19 cellular contexts compared by ENCODE assay signal in genomic region chr16:19754644-19755036, GRCh38. TPM values are rescaled to one million over a fixed set of nuclear protein-coding genes. Genes with fewer than 3 reads are reported as not detected.
A peak's percentile ranks its signal among the peaks of the same experiment; 100 is the strongest.
DNase-seq lines count a peak whose midpoint lies in the region; ATAC-seq and TF ChIP-seq lines count a peak whose summit lies in the region.
"Had no signal": no experiment of that assay in that cellular context is flagged by ENCODE, and none has a peak within 500 bp of the region (broad histone marks: within the 10 kb centered on the region; RNA-seq: fewer than 3 reads in every experiment).

No MANE protein-coding gene starts in this region.

- peaks cover 62% of the 10 kb centered on the region for H3K4me1 Mint-ChIP-seq in mesothelial cell of epicardium
- H3K4me1 Mint-ChIP-seq: activated naive CD8-positive, alpha-beta T cell treated with anti-CD3 and anti-CD28 coated beads, Interleukin-2, amount 50 U/mL, for 24 hours; CD4-positive, CD25-positive, alpha-beta regulatory T cell had no signal

- peak overlapping the region; percentile 83 for H3K27ac Mint-ChIP-seq in mesothelial cell of epicardium
- H3K27ac Mint-ChIP-seq: activated naive CD8-positive, alpha-beta T cell treated with anti-CD3 and anti-CD28 coated beads, Interleukin-2, amount 50 U/mL, for 24 hours; CD4-positive, CD25-positive, alpha-beta regulatory T cell; dendritic cell treated with granulocyte-macrophage colony-stimulating factor and Interleukin-4, amounts not matched to agents 40 ng/mL and 50 ng/mL, for 4 days had no signal

- DNase-seq in NCI-H226 (peak; percentile 12), brain microvascular endothelial cell (no peak), mesothelial cell of epicardium (ENCODE audit: low spot score in 2 of 2, unreplicated experiment in 2 of 2) (no peak), substantia nigra (lab: John Stamatoyannopoulos, UW) (no peak), NCI-H2081 (lab: John Stamatoyannopoulos, UW) (no peak)
- no peak for DNase-seq in activated CD8-positive, alpha-beta memory T cell treated with anti-CD3 and anti-CD28 coated beads, Interleukin-2, amount 50 U/mL, for 4 hours
- DNase-seq: activated CD8-positive, alpha-beta memory T cell treated with anti-CD3 and anti-CD28 coated beads, Interleukin-2, amount 50 U/mL, for 48 hours; activated effector memory CD4-positive, alpha-beta T cell treated with Interleukin-2 at 50 U/mL for 16 hours; activated naive CD8-positive, alpha-beta T cell treated with anti-CD3 and anti-CD28 coated beads, Interleukin-2, amount 50 U/mL, for 24 hours; CD4-positive, CD25-positive, alpha-beta regulatory T cell; DMS153; GDM1; NCI-H524 treated with DMSO at 0.1 percent for 48 hours; nucleus accumbens; right lobe of liver had no signal

- TF ChIP-seq CTCF in brain microvascular endothelial cell (IDR thresholded peaks at IDR 0.05; ENCODE audit: low read depth, low read length, missing control alignments) (no peak), mesothelial cell of epicardium (IDR thresholded peaks at IDR 0.05; ENCODE audit: unreplicated experiment) (no peak)

- in situ Hi-C loops in brain microvascular endothelial cell (cut with HindIII; ENCODE audit: low pct_ligation_motif_present, low sequenced_read_pairs), result no loop called here

- no peaks in the 10 kb centered on the region for H3K36me3 ChIP-seq in brain microvascular endothelial cell (replicated peaks)
- H3K36me3 ChIP-seq: HAP-1, right lobe of liver had no signal

- H3K27me3 ChIP-seq in brain microvascular endothelial cell (replicated peaks), result no peaks in the 10 kb centered on the region
- H3K27me3 ChIP-seq: foreskin keratinocyte, right lobe of liver had no signal

- H3K27me3 Mint-ChIP-seq in mesothelial cell of epicardium (ENCODE audit: low read depth), result no peaks in the 10 kb centered on the region
- H3K27me3 Mint-ChIP-seq: activated naive CD8-positive, alpha-beta T cell treated with anti-CD3 and anti-CD28 coated beads, Interleukin-2, amount 50 U/mL, for 24 hours; dendritic cell treated with granulocyte-macrophage colony-stimulating factor and Interleukin-4, amounts not matched to agents 40 ng/mL and 50 ng/mL, for 4 days had no signal

- H3K4me3 ChIP-seq in brain microvascular endothelial cell (ENCODE audit: low read depth, low read length), result no peak overlapping the region
- H3K4me3 ChIP-seq: HAP-1, right lobe of liver had no signal

- H3K4me3 Mint-ChIP-seq in mesothelial cell of epicardium, result no peak overlapping the region
- H3K4me3 Mint-ChIP-seq: activated naive CD8-positive, alpha-beta T cell treated with anti-CD3 and anti-CD28 coated beads, Interleukin-2, amount 50 U/mL, for 24 hours; CD4-positive, CD25-positive, alpha-beta regulatory T cell; dendritic cell treated with granulocyte-macrophage colony-stimulating factor and Interleukin-4, amounts not matched to agents 40 ng/mL and 50 ng/mL, for 4 days had no signal

- no peak for ATAC-seq in HG03432 (IDR thresholded peaks at IDR 0.05; ENCODE audit: unreplicated experiment)
- ATAC-seq: activated naive CD8-positive, alpha-beta T cell treated with anti-CD3 and anti-CD28 coated beads, Interleukin-2, amount 50 U/mL, for 24 hours; foreskin keratinocyte had no signal

- H3K36me3 Mint-ChIP-seq in mesothelial cell of epicardium, result no peaks in the 10 kb centered on the region
- H3K36me3 Mint-ChIP-seq: CD4-positive, CD25-positive, alpha-beta regulatory T cell had no signal

- H3K27ac ChIP-seq in brain microvascular endothelial cell, result peak overlapping the region; percentile 6
- H3K27ac ChIP-seq in substantia nigra (ENCODE audit: low read depth, low read length, poor library complexity, severe bottlenecking), result peak overlapping the region; percentile 73
- H3K27ac ChIP-seq: foreskin keratinocyte had no signal

- no peaks in the 10 kb centered on the region for H3K9me3 Mint-ChIP-seq in mesothelial cell of epicardium
- H3K9me3 Mint-ChIP-seq: activated naive CD8-positive, alpha-beta T cell treated with anti-CD3 and anti-CD28 coated beads, Interleukin-2, amount 50 U/mL, for 24 hours; CD4-positive, CD25-positive, alpha-beta regulatory T cell; dendritic cell treated with granulocyte-macrophage colony-stimulating factor and Interleukin-4, amounts not matched to agents 40 ng/mL and 50 ng/mL, for 4 days had no signal

RNA-seq across cellular contexts. Expression of gene IQCK, which starts 36.6 kb away (rescaled TPM):
- 14.7 to 16.0 TPM (median 15.4 TPM) in 3 replicates for total RNA-seq in mesothelial cell of epicardium

RNA-seq across cellular contexts. Expression of gene KNOP1, which starts 36.6 kb away (rescaled TPM):
- 46.5 to 48.5 TPM (median 47.4 TPM) in 3 replicates for total RNA-seq in mesothelial cell of epicardium
